Comparison of ENCODE assay signal across 9 cellular contexts in the genomic region with DNA sequence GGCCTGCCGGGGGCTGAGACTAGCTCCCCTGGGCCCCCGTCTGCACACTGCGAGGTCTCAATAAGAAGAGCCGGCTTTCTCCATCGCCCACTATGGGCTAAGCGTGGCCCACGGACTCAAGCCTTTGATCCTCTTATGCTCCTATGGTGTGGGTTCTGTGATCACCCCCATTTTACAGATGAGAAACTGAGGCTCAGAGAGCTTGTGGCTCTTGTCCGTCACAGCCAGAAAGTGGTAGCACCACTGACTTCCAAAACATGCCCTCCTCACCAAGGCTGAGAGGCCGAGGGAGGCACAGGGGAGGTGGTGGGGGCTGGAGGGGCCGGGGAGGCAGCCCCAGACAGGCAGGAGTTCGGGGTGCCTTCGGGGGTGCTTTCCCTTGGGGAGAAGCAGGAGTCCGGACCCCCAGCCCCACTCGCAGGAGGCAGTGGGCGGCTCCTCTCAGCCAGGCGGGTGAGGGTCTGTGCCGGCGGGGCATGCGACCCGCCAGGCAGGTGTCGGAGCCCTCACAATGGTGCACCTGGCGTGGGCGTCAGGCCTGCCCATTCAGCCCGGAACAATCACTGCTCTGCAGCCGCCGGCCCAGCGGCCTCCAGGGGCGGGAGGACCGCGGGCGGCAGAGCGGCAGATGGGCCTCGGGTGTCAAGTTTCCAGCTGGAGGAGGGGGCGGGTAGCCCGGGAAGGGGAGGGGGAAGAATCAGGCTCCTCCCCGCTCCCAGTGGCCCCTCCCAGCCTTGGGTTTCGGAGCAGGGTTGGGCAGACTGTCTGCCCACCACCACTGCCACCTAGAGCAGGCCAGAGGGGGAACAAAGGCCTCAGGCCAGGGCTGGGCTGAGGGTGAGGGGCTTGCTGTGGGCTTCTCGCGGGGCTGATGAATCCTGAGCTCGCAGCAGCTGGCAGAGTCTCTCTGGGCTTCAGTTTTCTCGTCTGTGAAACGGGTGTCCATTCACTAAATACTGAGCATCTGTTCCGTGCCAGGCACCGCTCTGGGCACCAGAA. TPM values are rescaled to one million over a fixed set of nuclear protein-coding genes. Genes with fewer than 3 reads are reported as not detected.
A peak's percentile ranks its signal among the peaks of the same experiment; 100 is the strongest.
DNase-seq lines count a peak whose midpoint lies in the region; ATAC-seq, FAIRE-seq and TF ChIP-seq lines count a peak whose summit lies in the region.
"Had no signal": no experiment of that assay in that cellular context is flagged by ENCODE, and none has a peak within 500 bp of the region (broad histone marks: within the 10 kb centered on the region; RNA-seq: fewer than 3 reads in every experiment).

No MANE protein-coding gene starts in this region.

- no peak overlapping the region for H2BK120ac ChIP-seq in mesendoderm (ENCODE audit: low read depth, low read length)

- no peak overlapping the region for H3K18ac ChIP-seq in mesendoderm (ENCODE audit: low read length)

- H3K4ac ChIP-seq in mesendoderm (ENCODE audit: low read depth, low read length), result no peak overlapping the region

- no peak overlapping the region for H4K5ac ChIP-seq in mesendoderm (ENCODE audit: low read length)

- no peak overlapping the region for H4K8ac ChIP-seq in mesendoderm (ENCODE audit: low read depth, low read length)

- H3K4me3 ChIP-seq in GM12878 (no peak overlapping the region), mesendoderm (ENCODE audit: low read length) (no peak overlapping the region)

- peaks cover 4 to 11% of the 10 kb centered on the region in 2 experiments; a peak in 3 of 4 replicates for H3K27me3 ChIP-seq in GM12878 (replicated peaks in 1 of 2; ENCODE audit: control insufficient read depth in 2 of 2, insufficient read depth in 2 of 2, low read length in 1 of 2)
- no peaks in the 10 kb centered on the region for H3K27me3 ChIP-seq in mesendoderm (ENCODE audit: insufficient read depth, low read length, poor library complexity)

- H3K23ac ChIP-seq in mesendoderm (ENCODE audit: low read length), result no peak overlapping the region

- in situ Hi-C loops in GM12878 (cut with MboI), result no loop called here

- H3K27ac ChIP-seq in GM12878 (ENCODE audit: control insufficient read depth, insufficient read depth) (no peak overlapping the region), mesendoderm (ENCODE audit: low read depth, low read length) (no peak overlapping the region)

- no peak for TF ChIP-seq RAD21 in GM12878 (IDR thresholded peaks at IDR 0.05; ENCODE audit: insufficient read depth, low read depth, low read length)

- no peaks in the 10 kb centered on the region for H3K9me3 ChIP-seq in GM12878 (replicated peaks; ENCODE audit: control insufficient read depth, insufficient read depth, low read length)

- RAD21 ChIA-PET in GM12878 (lab: Charles Lee; ENCODE audit: unreplicated experiment), result no interaction called here

- H3K4me1 ChIP-seq in GM12878 (ENCODE audit: control insufficient read depth, insufficient read depth, low read length) (no peaks in the 10 kb centered on the region), mesendoderm (ENCODE audit: control insufficient read depth, low read depth, low read length) (no peaks in the 10 kb centered on the region)

- H3K36me3 ChIP-seq in GM12878 (ENCODE audit: control insufficient read depth in 2 of 2, insufficient read depth in 2 of 2, low read length in 1 of 2), result no peaks in the 10 kb centered on the region
- H3K36me3 ChIP-seq in mesendoderm (ENCODE audit: control insufficient read depth, insufficient read depth, low read length), result no peaks in the 10 kb centered on the region

- no peak overlapping the region for H2BK15ac ChIP-seq in mesendoderm (replicated peaks; ENCODE audit: low read depth)

- peak overlapping the region; percentile 17 for H3K56ac ChIP-seq in mesendoderm (ENCODE audit: low read length)

- no peak overlapping the region for H2BK5ac ChIP-seq in mesendoderm (ENCODE audit: low read length)

- DNase-seq in GM10266 (ENCODE audit: extremely low spot score) (peak; percentile 61), NCI-H2081 (lab: John Stamatoyannopoulos, UW) (peak; percentile 97), GM12878 (ENCODE audit: low read depth, low spot score) (no peak), mesendoderm (peak; percentile 96), activated gamma-delta T cell (lab: John Stamatoyannopoulos, UW) (no peak), NCI-H1048 (lab: John Stamatoyannopoulos, UW) (no peak)

- no peak overlapping the region for H2AFZ ChIP-seq in GM12878 (ENCODE audit: control insufficient read depth, low read depth, low read length)

- TF ChIP-seq POLR2A in GM12878 (IDR thresholded peaks at IDR 0.05; ENCODE audit: low read depth, low read length), result no peak

- no peaks in the 10 kb centered on the region for H3K79me2 ChIP-seq in GM12878 (ENCODE audit: control insufficient read depth, insufficient read depth, low read length)
- H3K79me2 ChIP-seq in mesendoderm (ENCODE audit: control insufficient read depth, insufficient read depth, low read length), result no peaks in the 10 kb centered on the region

- intact Hi-C loops in GM12878 (cut with micrococcal nuclease; ENCODE audit: unreplicated experiment), result no loop called here

- no TSS peak for BruUV-seq in GM12878 (replicated peaks; lab: Mats Ljungman, UMichigan)

- H3K4me2 ChIP-seq in GM12878 (ENCODE audit: control insufficient read depth, insufficient read depth) (no peak overlapping the region), mesendoderm (ENCODE audit: low read length) (peak overlapping the region; percentile 25)

- H4K20me1 ChIP-seq in GM12878 (ENCODE audit: control insufficient read depth, insufficient read depth), result no peaks in the 10 kb centered on the region

- no peak overlapping the region for H3K9ac ChIP-seq in GM12878 (ENCODE audit: control insufficient read depth, insufficient read depth, low read length)
- H3K9ac ChIP-seq in mesendoderm (ENCODE audit: low read length), result no peak overlapping the region

- no peak for TF ChIP-seq EP300 in GM12878 (IDR thresholded peaks at IDR 0.05; ENCODE audit: borderline replicate concordance in 1 of 2, control insufficient read depth in 1 of 2, low read depth in 2 of 2, low read length in 2 of 2)

- no peak for FAIRE-seq in GM12878 (lab: Jason Lieb, UNC)
- FAIRE-seq: endometrium had no signal

- TF ChIP-seq CTCF in GM10266 (IDR thresholded peaks at IDR 0.05; ENCODE audit: control insufficient read depth, insufficient read depth, low read depth, missing control alignments) (no peak), GM12878 (IDR thresholded peaks at IDR 0.05 in 2 of 3, conservative IDR thresholded peaks at IDR 0.05 in 1 of 3; ENCODE audit: control insufficient read depth in 2 of 3, extremely low read depth in 1 of 3, insufficient read depth in 1 of 3, low read depth in 3 of 3, low read length in 3 of 3) (no peak)

- H3K79me1 ChIP-seq in mesendoderm (ENCODE audit: low read length), result no peaks in the 10 kb centered on the region

- POLR2A ChIA-PET in GM12878 (lab: Charles Lee), result no interaction called here

- ATAC-seq in GM12878, result peak; percentile 58
- no peak for ATAC-seq in GM21717 (IDR thresholded peaks at IDR 0.05; ENCODE audit: unreplicated experiment)
- no peak for ATAC-seq in HG02588 (IDR thresholded peaks at IDR 0.05; ENCODE audit: unreplicated experiment)

- SMC1A ChIA-PET in GM12878 (lab: Charles Lee; ENCODE audit: uncharacterized antibody, unreplicated experiment), result no interaction called here

- CTCF ChIA-PET in GM12878 (lab: Yijun Ruan, JAX), result no interaction called here

- WGBS in GM12878 (ENCODE audit: insufficient coverage, insufficient replicate concordance, low lambda C conversion rate, missing lambda C conversion rate), result 25% methylated on average over 20 of the region's 44 CpGs
- WGBS in mesendoderm (ENCODE audit: extremely low coverage, insufficient coverage, low lambda C conversion rate), result no CpG with 5 or more reads among the region's 44 CpGs

- no peak overlapping the region for H2AK5ac ChIP-seq in mesendoderm (ENCODE audit: low read length)

TF ChIP-seq in GM12878, 131 proteins besides CTCF, POLR2A, EP300 and RAD21 (continues in another document):
- TF ChIP-seq, protein P1, sequence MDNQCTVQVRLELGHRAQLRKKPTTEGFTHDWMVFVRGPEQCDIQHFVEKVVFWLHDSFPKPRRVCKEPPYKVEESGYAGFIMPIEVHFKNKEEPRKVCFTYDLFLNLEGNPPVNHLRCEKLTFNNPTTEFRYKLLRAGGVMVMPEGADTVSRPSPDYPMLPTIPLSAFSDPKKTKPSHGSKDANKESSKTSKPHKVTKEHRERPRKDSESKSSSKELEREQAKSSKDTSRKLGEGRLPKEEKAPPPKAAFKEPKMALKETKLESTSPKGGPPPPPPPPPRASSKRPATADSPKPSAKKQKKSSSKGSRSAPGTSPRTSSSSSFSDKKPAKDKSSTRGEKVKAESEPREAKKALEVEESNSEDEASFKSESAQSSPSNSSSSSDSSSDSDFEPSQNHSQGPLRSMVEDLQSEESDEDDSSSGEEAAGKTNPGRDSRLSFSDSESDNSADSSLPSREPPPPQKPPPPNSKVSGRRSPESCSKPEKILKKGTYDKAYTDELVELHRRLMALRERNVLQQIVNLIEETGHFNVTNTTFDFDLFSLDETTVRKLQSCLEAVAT (IDR thresholded peaks at IDR 0.05), result no peak

RNA-seq across cellular contexts. Expression of a gene that starts 39.3 kb away (rescaled TPM):
- total RNA-seq in GM12878 (2013; cell fraction: nucleolus; rRNA removed), result 10.0 and 10.2 TPM in 2 replicates
- total RNA-seq in GM12878 (2014; rRNA removed) (4.0 and 4.9 TPM in 2 replicates), GM12878 (2014; rRNA removed; fragmentation: Illumina TruSeq; extraction: Trizol) (2.8 and 3.2 TPM in 2 replicates), GM12878 (2021) (9.8 and 11.8 TPM in 2 replicates)
- polyA plus RNA-seq in GM12878 (2011; ENCODE audit: low read depth), result 0.63 TPM
- polyA plus RNA-seq in GM12878 (2011; rRNA removed) (1.1 and 3.1 TPM in 2 replicates), GM12878 (2014; fragmentation: Illumina TruSeq; extraction: Trizol) (2.5 and 5.7 TPM in 2 replicates), GM12878 (2014; fragmentation: Nextera tagmentation; extraction: Ambion mirVana) (1 to 10 TPM in 1 of 2 experiments, under 1 TPM in 1; 0.52 to 2.0 TPM), GM12878 (2014; rRNA removed) (3.9 and 8.3 TPM in 2 replicates), GM12878 (2016; fragmentation: Nextera tagmentation; extraction: Ambion mirVana) (1 to 10 TPM; 3.5 to 4.3 TPM)
- 3.1 and 4.3 TPM in 2 replicates for polyA plus RNA-seq in GM12878 (2011; cell fraction: cytosol; rRNA removed)
- polyA plus RNA-seq in GM12878 (2011; cell fraction: nucleus; rRNA removed), result 9.1 and 14.4 TPM in 2 replicates
- 2.1 and 2.2 TPM in 2 replicates for polyA plus RNA-seq in GM12878 (2012)
- polyA minus RNA-seq in GM12878 (2011; rRNA and poly(A)+ RNA removed), result 5.8 and 7.0 TPM in 2 replicates
- polyA minus RNA-seq in GM12878 (2011; cell fraction: cytosol; rRNA and poly(A)+ RNA removed), result 3.3 and 4.8 TPM in 2 replicates
- polyA minus RNA-seq in GM12878 (2011; cell fraction: nucleus; rRNA and poly(A)+ RNA removed), result 2.9 and 7.5 TPM in 2 replicates
- 4.4 TPM for polyA plus RNA-seq in mesendoderm (2013, experiment 1 of 2)
- 5.1 TPM for polyA plus RNA-seq in mesendoderm (2013, experiment 2 of 2)

Comparison
In these comparisons a context has a peak if more than half of its experiments do, and no peak if none do; other contexts are left out.
1. DNase-seq: peak in GM10266 (single experiment), NCI-H2081 (2 of 2) and mesendoderm (single experiment); none in GM12878 (single experiment), activated gamma-delta T cell (single experiment) and NCI-H1048 (single experiment).